34 cellular contexts compared by ENCODE assay signal in genomic region chr18:22094375-22094767, GRCh38.
"Had no signal": no experiment of that assay in that cellular context is flagged by ENCODE, and none has a peak within 500 bp of the region (broad histone marks: within the 10 kb centered on the region; RNA-seq: fewer than 3 reads in every experiment).

No MANE protein-coding gene starts in this region.

- H3K27me3 ChIP-seq: brain microvascular endothelial cell, sigmoid colon, uterus had no signal

- FAIRE-seq: astrocyte, endothelial cell of umbilical vein had no signal

- H3K27ac ChIP-seq: brain microvascular endothelial cell, coronary artery, dorsolateral prefrontal cortex, gastroesophageal sphincter, left lung, neutrophil, sigmoid colon, uterus had no signal

- H3K36me3 ChIP-seq: brain microvascular endothelial cell, gastroesophageal sphincter, left lung, neutrophil, sigmoid colon, uterus had no signal

- DNase-seq: activated CD4-positive, alpha-beta memory T cell treated with anti-CD3 and anti-CD28 coated beads, Interleukin-2, amount 10 ng/mL, durations not matched to agents 7 days and 5 days; activated CD4-positive, alpha-beta T cell treated with anti-CD3 and anti-CD28 coated beads for 1 hour; activated CD4-positive, alpha-beta T cell treated with anti-CD3 and anti-CD28 coated beads, Interleukin-2, amount 10 ng/mL, durations not matched to agents 7 days and 5 days; activated CD8-positive, alpha-beta memory T cell treated with anti-CD3 and anti-CD28 coated beads, Interleukin-2, amount 50 U/mL, for 48 hours; activated gamma-delta T cell; activated naive CD4-positive, alpha-beta T cell treated with anti-CD3 and anti-CD28 coated beads, Interleukin-2, amount 10 ng/mL, durations not matched to agents 7 days and 5 days; activated naive CD8-positive, alpha-beta T cell treated with anti-CD3 and anti-CD28 coated beads, Interleukin-2, amount 10 ng/mL, durations not matched to agents 7 days and 5 days; activated T-cell treated with anti-CD3 and anti-CD28 coated beads, Interleukin-2, amount 50 U/mL, for 24 hours; brain microvascular endothelial cell; dorsolateral prefrontal cortex; effector memory CD8-positive, alpha-beta T cell; head of caudate nucleus; hypothalamus; immature natural killer cell; left lung; naive B cell; nephron progenitor cell; retina; sigmoid colon; stimulated activated CD4-positive, alpha-beta T cell treated with anti-CD3 and anti-CD28 coated beads, Interleukin-1b, Interleukin-23, amount 100 ng/mL, for 48 hours; stimulated activated CD4-positive, alpha-beta T cell treated with anti-CD3 and anti-CD28 coated beads, Interleukin-4, amount 100 ng/mL, for 4 hours; stimulated activated CD8-positive, alpha-beta memory T cell treated with anti-CD3 and anti-CD28 coated beads, Interleukin-4, amount 100 ng/mL, for 48 hours; stimulated activated naive CD8-positive, alpha-beta T cell treated with anti-CD3 and anti-CD28 coated beads, Interleukin-15, amount 100 ng/mL, for 72 hours; substantia nigra; uterus had no signal

- H3K9me3 ChIP-seq: gastroesophageal sphincter, left lung, neutrophil, sigmoid colon, uterus had no signal

- H3K4me3 ChIP-seq: coronary artery, dorsolateral prefrontal cortex, gastroesophageal sphincter, left lung, lung, sigmoid colon, smooth muscle cell, uterus had no signal

- H3K4me1 ChIP-seq: gastroesophageal sphincter, left lung, sigmoid colon, uterus had no signal

- ATAC-seq: effector memory CD8-positive, alpha-beta T cell; gastroesophageal sphincter; left lung; stimulated activated memory B cell treated with anti-CD40 and anti-IgM and Interleukin-4, amounts not matched to agents 10 μg/mL and 1 μg/mL and 100 μg/mL, for 72 hours; stimulated activated naive CD8-positive, alpha-beta T cell treated with anti-CD3 and anti-CD28 coated beads, Interleukin-15, amount 100 ng/mL, for 72 hours; WTC11 had no signal
